In the genomic region with DNA sequence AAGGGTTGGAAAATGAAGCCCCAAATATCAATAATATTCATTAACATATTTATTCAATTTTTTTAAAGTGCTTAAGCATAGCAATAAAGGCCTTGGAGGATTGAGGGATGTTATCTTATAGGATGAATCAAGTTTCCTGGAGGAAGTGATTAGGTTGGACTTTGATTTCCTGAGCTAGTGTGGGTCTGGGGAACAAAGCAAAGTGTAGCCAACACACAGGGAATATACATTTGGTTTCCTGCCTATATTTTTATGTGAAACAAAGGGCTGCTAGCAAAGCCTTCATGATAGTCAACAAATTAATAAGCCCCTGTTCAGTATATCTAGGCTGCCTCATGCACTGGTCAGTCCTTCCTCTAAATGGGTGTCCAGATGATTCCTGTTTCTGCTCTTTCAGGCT, we compare ENCODE assay signal across 23 cellular contexts.
"Had no signal": no experiment of that assay in that cellular context is flagged by ENCODE, and none has a peak within 500 bp of the region (broad histone marks: within the 10 kb centered on the region; RNA-seq: fewer than 3 reads in every experiment).

No MANE protein-coding gene starts in this region.

- H3K36me3 ChIP-seq: colonic mucosa, pancreas, prostate gland, right lobe of liver, stomach, thyroid gland had no signal

- H3K4me3 ChIP-seq: colonic mucosa, pancreas, prostate gland, right lobe of liver, stomach, thyroid gland had no signal

- H3K27ac ChIP-seq: colonic mucosa, pancreas, prostate gland, right lobe of liver, stomach, thyroid gland had no signal

- ATAC-seq: esophagus mucosa; pancreas; stimulated activated naive B cell treated with anti-CD40 and anti-IgM and Interleukin-4, amounts not matched to agents 10 μg/mL and 1 μg/mL and 100 μg/mL, for 72 hours had no signal

- H3K27ac Mint-ChIP-seq: endodermal cell; memory B cell; naive B cell; nephron; stimulated activated naive B cell treated with anti-CD40 and anti-IgM and Interleukin-4, amounts not matched to agents 10 μg/mL and 1 μg/mL and 100 μg/mL, for 72 hours; type B pancreatic cell had no signal

- H3K9me3 Mint-ChIP-seq: endodermal cell; memory B cell; naive B cell; nephron; stimulated activated naive B cell treated with anti-CD40 and anti-IgM and Interleukin-4, amounts not matched to agents 10 μg/mL and 1 μg/mL and 100 μg/mL, for 72 hours; type B pancreatic cell had no signal

- H3K27me3 Mint-ChIP-seq: memory B cell, type B pancreatic cell had no signal

- DNase-seq: caudate nucleus; colonic mucosa; effector CD4-positive, alpha-beta T cell; endodermal cell; foreskin fibroblast; head of caudate nucleus; hippocampal formation; midbrain; naive B cell; occipital lobe; pancreas; retina; right lobe of liver; stimulated activated CD4-positive, alpha-beta T cell treated with anti-CD3 and anti-CD28 coated beads, Interleukin-4, amount 100 ng/mL, for 24 hours; stimulated activated naive B cell treated with anti-CD40 and anti-IgM and Interleukin-4, amounts not matched to agents 10 μg/mL and 1 μg/mL and 100 μg/mL, for 72 hours; stomach; substantia nigra; thyroid gland had no signal

- H3K4me1 Mint-ChIP-seq: memory B cell; naive B cell; stimulated activated naive B cell treated with anti-CD40 and anti-IgM and Interleukin-4, amounts not matched to agents 10 μg/mL and 1 μg/mL and 100 μg/mL, for 72 hours had no signal

- H3K4me3 Mint-ChIP-seq: endodermal cell; memory B cell; naive B cell; nephron; stimulated activated naive B cell treated with anti-CD40 and anti-IgM and Interleukin-4, amounts not matched to agents 10 μg/mL and 1 μg/mL and 100 μg/mL, for 72 hours; type B pancreatic cell had no signal

- H3K36me3 Mint-ChIP-seq: memory B cell; naive B cell; stimulated activated naive B cell treated with anti-CD40 and anti-IgM and Interleukin-4, amounts not matched to agents 10 μg/mL and 1 μg/mL and 100 μg/mL, for 72 hours; type B pancreatic cell had no signal

- H3K27me3 ChIP-seq: colonic mucosa, pancreas, right lobe of liver, stomach, thyroid gland had no signal

- H3K9me3 ChIP-seq: colonic mucosa, pancreas, prostate gland, right lobe of liver, stomach, thyroid gland had no signal

- H3K4me1 ChIP-seq: colonic mucosa, pancreas, prostate gland, right lobe of liver had no signal
